In the genomic region with DNA sequence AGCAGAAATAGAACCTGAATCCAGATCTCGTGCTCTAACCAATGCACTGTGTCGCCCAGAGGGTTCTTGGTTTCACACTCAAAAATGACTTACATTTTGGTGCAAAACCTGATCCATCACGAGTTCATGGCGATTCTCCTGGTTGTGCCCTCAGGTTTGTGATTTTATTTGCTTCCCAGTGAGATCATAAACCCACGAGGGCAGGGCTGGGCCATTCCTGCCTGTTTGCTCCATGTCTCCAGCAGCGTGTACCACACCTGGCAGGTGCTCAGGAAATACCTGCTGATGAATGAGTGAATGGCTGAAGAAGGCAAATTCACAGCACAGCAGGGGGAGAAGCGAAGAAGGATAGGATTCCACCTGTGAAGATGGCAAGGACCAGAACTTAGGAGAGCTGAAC, we compare ENCODE assay signal across 14 cellular contexts.
"Had no signal": no experiment of that assay in that cellular context is flagged by ENCODE, and none has a peak within 500 bp of the region (broad histone marks: within the 10 kb centered on the region; RNA-seq: fewer than 3 reads in every experiment).

No MANE protein-coding gene starts in this region.

- H3K27ac ChIP-seq: left lung had no signal

- H3K27me3 ChIP-seq: left lung had no signal

- H3K4me3 ChIP-seq: left lung had no signal

- DNase-seq: activated CD4-positive, alpha-beta T cell treated with anti-CD3 and anti-CD28 coated beads, Interleukin-2, amount 50 U/mL, for 4 hours; activated CD4-positive, CD25-positive, alpha-beta regulatory T cell treated with anti-CD3 and anti-CD28 coated beads, Interleukin-2, amount 50 U/mL, for 72 hours; activated effector memory CD4-positive, alpha-beta T cell treated with anti-CD3 and anti-CD28 coated beads, Interleukin-2, amount 50 U/mL, for 16 hours; activated T-cell treated with anti-CD3 and anti-CD28 coated beads, Interleukin-2, amount 50 U/mL, for 1 hour; amygdala; cerebellar nuclear complex; endodermal cell; erythroblast; glutamatergic neuron; left lung; mesendoderm; trophoblast cell had no signal

- ATAC-seq: activated naive CD4-positive, alpha-beta T cell treated with anti-CD3 and anti-CD28 coated beads, Interleukin-2, amount 50 U/mL, for 72 hours; left lung; stimulated activated effector memory CD8-positive, alpha-beta T cell treated with anti-CD3 and anti-CD28 coated beads, Interleukin-12 subunit alpha, Interleukin-12 subunit beta, amount 100 ng/mL, for 72 hours had no signal

- H3K36me3 ChIP-seq: left lung had no signal

- H3K9me3 ChIP-seq: left lung had no signal

- H3K4me1 ChIP-seq: left lung had no signal
